In genomic region chr1:109579496-109579895, GRCh38 we compare ENCODE assay signal across 22 cellular contexts. TPM values are rescaled to one million over a fixed set of nuclear protein-coding genes. Genes with fewer than 3 reads are reported as not detected.
A peak's percentile ranks its signal among the peaks of the same experiment; 100 is the strongest.
DNase-seq lines count a peak whose midpoint lies in the region; ATAC-seq and TF ChIP-seq lines count a peak whose summit lies in the region.
"Had no signal": no experiment of that assay in that cellular context is flagged by ENCODE, and none has a peak within 500 bp of the region (broad histone marks: within the 10 kb centered on the region; RNA-seq: fewer than 3 reads in every experiment).

No MANE protein-coding gene starts in this region.

- H3K4me1 Mint-ChIP-seq in memory B cell: peaks cover 2% of the 10 kb centered on the region

- H3K27me3 ChIP-seq in A673 (replicated peaks; ENCODE audit: insufficient read depth, low read depth, low read length, poor library complexity): no peaks in the 10 kb centered on the region
- H3K27me3 ChIP-seq: pancreas had no signal

- H3K36me3 ChIP-seq in A673 (ENCODE audit: insufficient read depth, low read length, poor library complexity, severe bottlenecking): peaks cover 41% of the 10 kb centered on the region

- POLR2A ChIA-PET in A673 (lab: Charles Lee; ENCODE audit: low non-redundant PET): no interaction called here

- H3K9me3 ChIP-seq in A673 (ENCODE audit: low read depth, low read length, poor library complexity, severe bottlenecking): no peaks in the 10 kb centered on the region
- H3K9me3 ChIP-seq: pancreas had no signal

- no peaks in the 10 kb centered on the region for H3K9me3 Mint-ChIP-seq in memory B cell
- H3K9me3 Mint-ChIP-seq: stimulated activated memory B cell treated with anti-CD40 and anti-IgM and Interleukin-4, amounts not matched to agents 10 μg/mL and 1 μg/mL and 100 μg/mL, for 72 hours had no signal

- BruUV-seq in A673 (replicated peaks; lab: Mats Ljungman, UMichigan): no TSS peak

- intact Hi-C loops in A673 (cut with micrococcal nuclease; ENCODE audit: unreplicated experiment): no loop called here

- no peaks in the 10 kb centered on the region for H3K4me1 ChIP-seq in A673 (ENCODE audit: insufficient read depth, low read length, poor library complexity, severe bottlenecking)
- H3K4me1 ChIP-seq: pancreas had no signal

- H3K27ac ChIP-seq in A673 (ENCODE audit: low read depth, low read length, poor library complexity, severe bottlenecking): peak overlapping the region; percentile 3
- H3K27ac ChIP-seq: pancreas had no signal

- no peak for DNase-seq in A673 (ENCODE audit: low spot score)
- DNase-seq in H4 (ENCODE audit: low spot score): peak; percentile 6
- peak; percentile 90 for DNase-seq in cerebellar cortex (ENCODE audit: low spot score)
- no peak for DNase-seq in memory B cell (ENCODE audit: low spot score in 2 of 2)
- DNase-seq in NCI-H146 treated with DMSO at 0.1 percent for 48 hours (lab: John Stamatoyannopoulos, UW; ENCODE audit: unreplicated experiment): no peak
- DNase-seq in OCI-M1 (lab: John Stamatoyannopoulos, UW): no peak
- DNase-seq in NCI-H82 (lab: John Stamatoyannopoulos, UW): no peak
- DNase-seq in midbrain (lab: John Stamatoyannopoulos, UW): no peak
- DNase-seq: activated effector memory CD4-positive, alpha-beta T cell treated with Interleukin-2 at 50 U/mL for 16 hours; COR-L47; dermis blood vessel endothelial cell; erythroblast; NCI-H1048; NCI-H2227 treated with DMSO at 0.1 percent for 48 hours; pancreas; T-helper 9 cell had no signal

- H3K27ac Mint-ChIP-seq in memory B cell: peak overlapping the region; percentile 24

- TF ChIP-seq CTCF in A673 (conservative IDR thresholded peaks at IDR 0.05; ENCODE audit: low read depth, low read length): no peak

- no peak overlapping the region for H3K4me3 ChIP-seq in A673 (ENCODE audit: low read depth, low read length, poor library complexity, severe bottlenecking)
- H3K4me3 ChIP-seq: K562, pancreas had no signal

- H3K36me3 Mint-ChIP-seq in memory B cell: peaks cover 27% of the 10 kb centered on the region

- no peaks in the 10 kb centered on the region for H3K27me3 Mint-ChIP-seq in memory B cell
- H3K27me3 Mint-ChIP-seq: stimulated activated memory B cell treated with anti-CD40 and anti-IgM and Interleukin-4, amounts not matched to agents 10 μg/mL and 1 μg/mL and 100 μg/mL, for 72 hours had no signal

- CTCF ChIA-PET in A673 (lab: Charles Lee): no interaction called here

- ATAC-seq in memory B cell (ENCODE audit: low read depth): no peak
- ATAC-seq: activated CD4-positive, CD25-positive, alpha-beta regulatory T cell treated with anti-CD3 and anti-CD28 coated beads, Interleukin-2, amount 50 U/mL, for 24 hours; K562; pancreas; stimulated activated memory B cell treated with anti-CD40 and anti-IgM and Interleukin-4, amounts not matched to agents 10 μg/mL and 1 μg/mL and 100 μg/mL, for 72 hours had no signal

- no peak overlapping the region for H3K4me3 Mint-ChIP-seq in memory B cell
- H3K4me3 Mint-ChIP-seq: stimulated activated memory B cell treated with anti-CD40 and anti-IgM and Interleukin-4, amounts not matched to agents 10 μg/mL and 1 μg/mL and 100 μg/mL, for 72 hours had no signal

RNA-seq across cellular contexts. Expression of gene GNAI3, which starts 31.1 kb away (rescaled TPM):
- total RNA-seq in A673 (2021): 11.1 and 12.8 TPM in 2 replicates
- total RNA-seq in H4 (2014; rRNA removed; shearing (Covaris generic)): 9.0 and 9.8 TPM in 2 replicates

RNA-seq across cellular contexts. Expression of gene GPR61, which starts 39.8 kb away (rescaled TPM):
- total RNA-seq in A673 (2021): not detected in 2 replicates
- not detected in 2 replicates for total RNA-seq in H4 (2014; rRNA removed; shearing (Covaris generic))
- total RNA-seq: dermis blood vessel endothelial cell had no signal

RNA-seq across cellular contexts. Expression of gene GNAT2, which starts 39.9 kb away (rescaled TPM):
- total RNA-seq in A673 (2021): not detected in 2 replicates
- 0.46 TPM in 1 of 2 replicates, not detected in the other for total RNA-seq in H4 (2014; rRNA removed; shearing (Covaris generic))
- total RNA-seq: dermis blood vessel endothelial cell, H1, mucosa of gallbladder, urinary bladder had no signal

RNA-seq across cellular contexts. Expression of gene AMPD2, which starts 40.1 kb away (rescaled TPM):
- 119 and 132 TPM in 2 replicates for total RNA-seq in A673 (2021)
- 37.0 and 41.6 TPM in 2 replicates for total RNA-seq in H4 (2014; rRNA removed; shearing (Covaris generic))

Comparison
In these comparisons a context has a peak if more than half of its experiments do, and no peak if none do; other contexts are left out.
1. DNase-seq: peak in H4 (single experiment) and cerebellar cortex (single experiment); none in A673 (single experiment), memory B cell (0 of 2), NCI-H146 treated with DMSO at 0.1 percent for 48 hours (single experiment), OCI-M1 (single experiment), NCI-H82 (single experiment) and midbrain (single experiment).